10 cellular contexts compared by ENCODE assay signal in genomic region chr6:35686441-35686840, GRCh38. TPM values are rescaled to one million over a fixed set of nuclear protein-coding genes. Genes with fewer than 3 reads are reported as not detected.
A peak's percentile ranks its signal among the peaks of the same experiment; 100 is the strongest.
DNase-seq lines count a peak whose midpoint lies in the region; ATAC-seq and TF ChIP-seq lines count a peak whose summit lies in the region.
"Had no signal": no experiment of that assay in that cellular context is flagged by ENCODE, and none has a peak within 500 bp of the region (broad histone marks: within the 10 kb centered on the region; RNA-seq: fewer than 3 reads in every experiment).

No MANE protein-coding gene starts in this region.

- no peaks in the 10 kb centered on the region for H3K9me3 Mint-ChIP-seq in activated CD4-positive, alpha-beta memory T cell treated with anti-CD3 and anti-CD28 coated beads for 36 hours

- H3K36me3 ChIP-seq in HEK293 (ENCODE audit: control insufficient read depth in 2 of 2, insufficient read depth in 1 of 2, low read length in 2 of 2) (peaks cover 0 to 9% of the 10 kb centered on the region in 2 experiments; a peak in 1 of 3 replicates), gastroesophageal sphincter (peaks cover 0 to 28% of the 10 kb centered on the region in 2 donors), smooth muscle cell (ENCODE audit: low read depth) (no peaks in the 10 kb centered on the region)
- H3K36me3 ChIP-seq: SJSA1 had no signal

- H3K4me2 ChIP-seq in smooth muscle cell: no peak overlapping the region

- no peak for DNase-seq in activated CD4-positive, alpha-beta memory T cell treated with anti-CD3 and anti-CD28 coated beads for 36 hours
- no peak for DNase-seq in smooth muscle cell (lab: John Stamatoyannopoulos, UW; ENCODE audit: unreplicated experiment)
- no peak for DNase-seq in COLO829 (ENCODE audit: low spot score)
- DNase-seq: activated gamma-delta T cell, KG1 had no signal

- H3K4me3 ChIP-seq in HEK293 (ENCODE audit: low read depth, low read length): peak overlapping the region; percentile 72
- H3K4me3 ChIP-seq in gastroesophageal sphincter: peak overlapping the region; percentile 66 to 93
- H3K4me3 ChIP-seq in smooth muscle cell: peak overlapping the region; percentile 56
- H3K4me3 ChIP-seq: SJSA1 had no signal

- H2AFZ ChIP-seq in smooth muscle cell (ENCODE audit: low read depth): no peak overlapping the region

- TF ChIP-seq POLR2A in gastroesophageal sphincter (IDR thresholded peaks at IDR 0.05): peak in 1 of 2 donors; percentile 6

- H3K4me1 ChIP-seq in HEK293 (ENCODE audit: control insufficient read depth, insufficient read depth, low read length) (no peaks in the 10 kb centered on the region), gastroesophageal sphincter (peaks cover 0 to 60% (median 18%) of the 10 kb centered on the region in 3 donors), smooth muscle cell (ENCODE audit: low read depth) (peaks cover 11% of the 10 kb centered on the region)

- no peaks in the 10 kb centered on the region for H3K27me3 ChIP-seq in gastroesophageal sphincter
- peaks cover 11% of the 10 kb centered on the region for H3K27me3 ChIP-seq in smooth muscle cell (ENCODE audit: low read depth)

- POLR2A ChIA-PET in HEK293 (lab: Yijun Ruan, JAX): interaction anchor here (0.6 to 1.8 kb wide), 4 partner anchors 8 to 209 kb away, joined by 3 to 14 read pairs (median 4); no protein-coding TSS in a partner anchor
- POLR2A ChIA-PET in activated CD4-positive, alpha-beta memory T cell treated with anti-CD3 and anti-CD28 coated beads for 36 hours (lab: Charles Lee): interaction anchor here (0.6 to 1.8 kb wide), 4 partner anchors 23 to 916 kb away, joined by 3 to 5 read pairs (median 4); no protein-coding TSS in a partner anchor

- peaks cover 29% of the 10 kb centered on the region for H3K4me1 Mint-ChIP-seq in activated CD4-positive, alpha-beta memory T cell treated with anti-CD3 and anti-CD28 coated beads for 36 hours (ENCODE audit: low read depth)

- peak overlapping the region; percentile 92 for H3K4me3 Mint-ChIP-seq in activated CD4-positive, alpha-beta memory T cell treated with anti-CD3 and anti-CD28 coated beads for 36 hours

- H3K27ac ChIP-seq in HEK293 (ENCODE audit: extremely low read depth, low read depth, low read length): no peak overlapping the region
- peak overlapping the region; percentile 94 to 100 (median 98) for H3K27ac ChIP-seq in gastroesophageal sphincter
- no peak overlapping the region for H3K27ac ChIP-seq in smooth muscle cell (ENCODE audit: low read depth)
- H3K27ac ChIP-seq: SJSA1 had no signal

- ATAC-seq in gastroesophageal sphincter (no peak), HG02798 (IDR thresholded peaks at IDR 0.05; ENCODE audit: poor library complexity, unreplicated experiment) (no peak), GM21529 (IDR thresholded peaks at IDR 0.05; ENCODE audit: unreplicated experiment) (no peak)

- H4K20me1 ChIP-seq in smooth muscle cell (ENCODE audit: low read depth): no peaks in the 10 kb centered on the region

- no peak overlapping the region for H3K27ac Mint-ChIP-seq in activated CD4-positive, alpha-beta memory T cell treated with anti-CD3 and anti-CD28 coated beads for 36 hours

- CTCF ChIA-PET in HEK293 (lab: Yijun Ruan, JAX): interaction anchor here (0.6 to 2.9 kb wide), 9 partner anchors 14 to 341 kb away, joined by 3 to 18 read pairs (median 4); partner anchors contain the start of genes ARMC12 and MAPK14
- CTCF ChIA-PET in activated CD4-positive, alpha-beta memory T cell treated with anti-CD3 and anti-CD28 coated beads for 36 hours (lab: Charles Lee): interaction anchor here (0.9 to 4.5 kb wide), 9 partner anchors 12 to 104 kb away, joined by 3 to 30 read pairs (median 6); partner anchors contain the start of gene ARMC12

- H3K36me3 Mint-ChIP-seq in activated CD4-positive, alpha-beta memory T cell treated with anti-CD3 and anti-CD28 coated beads for 36 hours: peaks cover 13% of the 10 kb centered on the region

- H3F3A ChIP-seq in smooth muscle cell (ENCODE audit: low read depth): no peaks in the 10 kb centered on the region

- H3K79me2 ChIP-seq in smooth muscle cell (ENCODE audit: low read depth): no peaks in the 10 kb centered on the region

- no peak for TF ChIP-seq EP300 in gastroesophageal sphincter (IDR thresholded peaks at IDR 0.05)

- intact Hi-C loops in activated CD4-positive, alpha-beta memory T cell treated with anti-CD3 and anti-CD28 coated beads for 36 hours (cut with micrococcal nuclease): no loop called here

- no peak overlapping the region for H3K9ac ChIP-seq in smooth muscle cell (ENCODE audit: low read depth)

- 38 to 63% methylated on average over 2 of the region's 2 CpGs for WGBS in gastroesophageal sphincter (ENCODE audit: low coverage in 1 of 2), 2 donors
- WGBS in smooth muscle cell (ENCODE audit: low lambda C conversion rate): 85% methylated on average over 2 of the region's 2 CpGs

- no peak for TF ChIP-seq CTCF in HEK293 (tag by site-specific recombination; IDR thresholded peaks at IDR 0.05)
- TF ChIP-seq CTCF in gastroesophageal sphincter (IDR thresholded peaks at IDR 0.05): no peak
- TF ChIP-seq CTCF in smooth muscle cell (IDR thresholded peaks at IDR 0.05; ENCODE audit: borderline replicate concordance, insufficient read depth, poor library complexity, severe bottlenecking): no peak

- H3K27me3 Mint-ChIP-seq in activated CD4-positive, alpha-beta memory T cell treated with anti-CD3 and anti-CD28 coated beads for 36 hours: no peaks in the 10 kb centered on the region

- H3K9me3 ChIP-seq in HEK293 (ENCODE audit: control insufficient read depth, insufficient read depth, low read depth, low read length) (no peaks in the 10 kb centered on the region), gastroesophageal sphincter (no peaks in the 10 kb centered on the region), smooth muscle cell (replicated peaks; ENCODE audit: low read depth) (no peaks in the 10 kb centered on the region)

TF ChIP-seq in HEK293, 187 proteins besides CTCF, POLR2A, EP300 and RAD21:
- no peak for TF ChIP-seq ZNF768 (tag by site-specific recombination; IDR thresholded peaks at IDR 0.05)
- TF ChIP-seq ZNF670 (tag by site-specific recombination; IDR thresholded peaks at IDR 0.05; ENCODE audit: low read depth): no peak
- no peak for TF ChIP-seq TSHZ1 (tag by site-specific recombination; IDR thresholded peaks at IDR 0.05; ENCODE audit: borderline replicate concordance)
- TF ChIP-seq ZNF610 (tag by site-specific recombination; IDR thresholded peaks at IDR 0.05; ENCODE audit: borderline replicate concordance): no peak
- TF ChIP-seq GFI1B (tag by site-specific recombination; IDR thresholded peaks at IDR 0.05): no peak
- TF ChIP-seq ZIC2 (tag by site-specific recombination; IDR thresholded peaks at IDR 0.05): no peak
- TF ChIP-seq ZNF624 (tag by site-specific recombination; IDR thresholded peaks at IDR 0.05): no peak
- no peak for TF ChIP-seq GLI4 (tag by site-specific recombination; IDR thresholded peaks at IDR 0.05)
- TF ChIP-seq ZNF140 (tag by site-specific recombination; IDR thresholded peaks at IDR 0.05): no peak
- TF ChIP-seq ZNF596 (tag by site-specific recombination; IDR thresholded peaks at IDR 0.05): no peak
TF ChIP-seq in HEK293: peak in this region for 0.

RNA-seq across cellular contexts. Expression of gene FKBP5, which starts 2.3 kb away (rescaled TPM):
- total RNA-seq in activated CD4-positive, alpha-beta memory T cell treated with anti-CD3 and anti-CD28 coated beads for 36 hours: 100 to 1,000 TPM; 111 to 112 TPM
- total RNA-seq in gastroesophageal sphincter (100 to 1,000 TPM; 453 to 676 (median 478) TPM), smooth muscle cell (0.85 TPM in 2 replicates)
- 1.6 and 3.8 TPM in 2 replicates for polyA plus RNA-seq in smooth muscle cell

RNA-seq across cellular contexts. Expression of gene ARMC12, which starts 50.4 kb away (rescaled TPM):
- total RNA-seq in activated CD4-positive, alpha-beta memory T cell treated with anti-CD3 and anti-CD28 coated beads for 36 hours: 1 to 10 TPM; 1.5 to 1.6 TPM
- total RNA-seq in gastroesophageal sphincter (1 to 10 TPM in 1 of 4 donors, under 1 TPM in 1, not detected in 2; 0.54 to 1.5 TPM), smooth muscle cell (0.18 and 3.5 TPM in 2 replicates)
- not detected in 2 replicates for polyA plus RNA-seq in smooth muscle cell
- total RNA-seq: SJSA1 had no signal

Comparison
In these comparisons a context has a peak if more than half of its experiments do, and no peak if none do; other contexts are left out.
1. H3K27ac ChIP-seq: peak in gastroesophageal sphincter (4 of 4); none in HEK293 (single experiment) and smooth muscle cell (single experiment).
2. RNA of gene FKBP5, which starts 2.3 kb away (total RNA-seq): 453 to 676 TPM in gastroesophageal sphincter and 111 to 112 TPM in activated CD4-positive, alpha-beta memory T cell treated with anti-CD3 and anti-CD28 coated beads for 36 hours; 0.85 TPM in smooth muscle cell; every median in the first group is over 10 times any median in the second.
3. Peak in every context shown above with its lines, with median percentiles within 50 percentile points of each other: H3K4me3 ChIP-seq.